ENCODE assay signal across 15 cellular contexts in the genomic region with DNA sequence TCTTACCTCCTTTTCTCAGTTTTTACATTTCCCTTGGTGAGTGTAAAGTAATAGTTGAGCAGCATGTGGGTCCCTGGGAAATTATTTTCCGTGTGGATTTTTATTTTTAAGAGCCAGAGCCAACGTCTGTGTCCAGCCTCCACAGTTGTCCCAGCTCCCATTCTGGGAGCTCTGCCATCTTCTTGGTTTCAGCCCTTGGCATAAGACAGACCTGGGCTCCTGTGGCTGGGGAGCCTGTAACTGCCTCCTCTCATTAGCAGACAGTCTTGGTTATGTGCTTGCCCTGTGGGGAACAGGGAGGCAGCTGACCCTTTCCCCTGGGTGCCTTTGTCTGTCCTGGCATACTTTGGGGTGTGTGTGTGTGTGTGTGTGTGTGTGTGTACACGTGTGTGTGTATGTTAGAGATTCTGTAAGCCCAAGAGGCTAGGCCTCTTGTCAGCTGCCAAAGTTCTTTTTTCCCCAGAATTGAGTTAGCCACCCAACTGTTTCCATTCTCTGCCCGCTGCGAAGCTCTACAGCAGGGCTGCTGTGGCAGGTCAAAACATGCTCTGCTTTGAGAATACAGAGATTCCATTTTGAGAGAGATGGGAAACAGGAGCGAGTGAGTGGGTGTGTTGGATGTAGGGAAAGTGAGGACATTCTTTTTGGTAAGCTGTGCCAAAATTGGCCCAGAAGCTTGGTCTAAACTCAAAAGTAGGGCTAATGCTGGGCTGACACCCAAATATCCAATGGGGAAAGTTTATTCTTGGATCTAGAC.
DNase-seq lines count a peak whose midpoint lies in the region; ATAC-seq, FAIRE-seq and TF ChIP-seq lines count a peak whose summit lies in the region.
"Had no signal": no experiment of that assay in that cellular context is flagged by ENCODE, and none has a peak within 500 bp of the region (broad histone marks: within the 10 kb centered on the region; RNA-seq: fewer than 3 reads in every experiment).

No MANE protein-coding gene starts in this region.

- H3K27ac ChIP-seq in right atrium auricular region (peak overlapping the region in 1 of 2 donors; percentile 13), kidney (ENCODE audit: low read depth in 2 of 2, low read length in 2 of 2) (no peak overlapping the region)
- H3K27ac ChIP-seq: esophagus muscularis mucosa, vagina had no signal

- H3K27me3 ChIP-seq in right atrium auricular region, result no peaks in the 10 kb centered on the region
- H3K27me3 ChIP-seq: esophagus muscularis mucosa, vagina had no signal

- H3K36me3 ChIP-seq in right atrium auricular region (no peaks in the 10 kb centered on the region), kidney (ENCODE audit: control insufficient read depth in 1 of 2, insufficient read depth in 2 of 2, low read length in 2 of 2) (no peaks in the 10 kb centered on the region)
- H3K36me3 ChIP-seq: esophagus muscularis mucosa, vagina had no signal

- H3K4me3 ChIP-seq in right atrium auricular region (no peak overlapping the region), kidney (ENCODE audit: low read length in 2 of 2) (no peak overlapping the region)
- H3K4me3 ChIP-seq: esophagus muscularis mucosa, smooth muscle cell, vagina had no signal

- H3K9ac ChIP-seq in kidney (ENCODE audit: low read length in 2 of 2), result no peak overlapping the region

- H3K9me3 ChIP-seq in right atrium auricular region (no peaks in the 10 kb centered on the region), kidney (ENCODE audit: control insufficient read depth in 1 of 2, low read length in 2 of 2) (no peaks in the 10 kb centered on the region)
- H3K9me3 ChIP-seq: esophagus muscularis mucosa, vagina had no signal

- intact Hi-C loops in Right ventricle myocardium inferior (cut with DNase I) (loop anchor here (5.0 to 10.0 kb wide), 3 partner anchors 96 to 429 kb away; a partner anchor contains a TSS), left ventricle myocardium superior (cut with micrococcal nuclease) (loop anchor here (10.0 kb wide), 1 partner anchor 229 kb away; no protein-coding TSS in a partner anchor), kidney (cut with DNase I) (loop anchor here (10.0 kb wide), 1 partner anchor 229 kb away; no protein-coding TSS in a partner anchor)

- peaks cover 0 to 18% of the 10 kb centered on the region in 2 donors for H3K4me1 ChIP-seq in right atrium auricular region
- H3K4me1 ChIP-seq in kidney (ENCODE audit: control insufficient read depth in 1 of 2, insufficient read depth in 1 of 2, low read depth in 1 of 2, low read length in 2 of 2), result no peaks in the 10 kb centered on the region
- H3K4me1 ChIP-seq: vagina had no signal

- peak; percentile 57 for ATAC-seq in Right ventricle myocardium inferior
- ATAC-seq in left ventricle myocardium superior, result peak; percentile 73

- no peak for FAIRE-seq in kidney (lab: Jason Lieb, UNC)

- DNase-seq in Right ventricle myocardium inferior (ENCODE audit: missing footprints) (no peak), right atrium auricular region (ENCODE audit: low spot score) (no peak), cerebellar cortex (ENCODE audit: low spot score) (peak; percentile 69), left ventricle myocardium superior (no peak), inferior parietal cortex (ENCODE audit: extremely low spot score) (no peak), kidney (no peak), NCI-H1930 (lab: John Stamatoyannopoulos, UW) (no peak), LoVo (ENCODE audit: low spot score) (no peak)
- DNase-seq: ACHN; GOT3; MV-4-11; stimulated activated naive CD4-positive, alpha-beta T cell treated with Interleukin-2 at 50 U/mL for 16 hours had no signal

- TF ChIP-seq CTCF in right atrium auricular region (IDR thresholded peaks at IDR 0.05), result no peak
- no peak for TF ChIP-seq CTCF in kidney (IDR thresholded peaks at IDR 0.05; ENCODE audit: borderline replicate concordance, extremely low read depth, insufficient read depth)
